ENCODE assay signal across 18 cellular contexts in genomic region chr5:139314276-139314675, GRCh38.
"Had no signal": no experiment of that assay in that cellular context is flagged by ENCODE, and none has a peak within 500 bp of the region (broad histone marks: within the 10 kb centered on the region; RNA-seq: fewer than 3 reads in every experiment).

No MANE protein-coding gene starts in this region.

- ATAC-seq: esophagus mucosa; heart right ventricle; natural killer cell treated with Interleukin-12 subunit alpha and Interleukin-12 subunit beta and Interleukin-15 and Interleukin-18, amount 100 ng/mL, for 72 hours; psoas muscle; sciatic nerve had no signal

- H3K27me3 Mint-ChIP-seq: natural killer cell treated with Interleukin-12 subunit alpha and Interleukin-12 subunit beta and Interleukin-15 and Interleukin-18, amount 100 ng/mL, for 72 hours had no signal

- H3K4me3 Mint-ChIP-seq: natural killer cell treated with Interleukin-12 subunit alpha and Interleukin-12 subunit beta and Interleukin-15 and Interleukin-18, amount 100 ng/mL, for 72 hours had no signal

- H3K9me3 Mint-ChIP-seq: natural killer cell treated with Interleukin-12 subunit alpha and Interleukin-12 subunit beta and Interleukin-15 and Interleukin-18, amount 100 ng/mL, for 72 hours had no signal

- DNase-seq: dorsolateral prefrontal cortex; effector CD8-positive, alpha-beta T cell; heart right ventricle; hypothalamus; kidney glomerular epithelial cell; mammary epithelial cell; psoas muscle; retina; stimulated activated CD4-positive, alpha-beta T cell treated with anti-CD3 and anti-CD28 coated beads, Interleukin-12 subunit alpha, Interleukin-12 subunit beta, amount 100 ng/mL, for 4 hours; stimulated activated naive CD4-positive, alpha-beta T cell; stomach; transverse colon had no signal

- H3K27me3 ChIP-seq: dorsolateral prefrontal cortex, heart right ventricle, stomach, transverse colon had no signal

- H3K36me3 Mint-ChIP-seq: natural killer cell treated with Interleukin-12 subunit alpha and Interleukin-12 subunit beta and Interleukin-15 and Interleukin-18, amount 100 ng/mL, for 72 hours had no signal

- H3K27ac ChIP-seq: coronary artery, heart right ventricle, psoas muscle, skin epidermis, stomach, thoracic aorta, transverse colon had no signal

- H3K4me3 ChIP-seq: coronary artery, heart right ventricle, psoas muscle, skin epidermis, stomach, thoracic aorta, transverse colon had no signal
